In genomic region chr10:31146496-31147219, GRCh38 we compare ENCODE assay signal across 10 cellular contexts.
DNase-seq lines count a peak whose midpoint lies in the region; ATAC-seq and TF ChIP-seq lines count a peak whose summit lies in the region.
"Had no signal": no experiment of that assay in that cellular context is flagged by ENCODE, and none has a peak within 500 bp of the region (broad histone marks: within the 10 kb centered on the region; RNA-seq: fewer than 3 reads in every experiment).

No MANE protein-coding gene starts in this region.

- H3K27ac ChIP-seq in mammary epithelial cell (ENCODE audit: insufficient read depth, low read depth, low read length) (no peak overlapping the region), lung (ENCODE audit: low read depth in 1 of 2, low read length in 1 of 2) (peak overlapping the region; percentile 3 to 32)
- H3K27ac ChIP-seq in effector memory CD4-positive, alpha-beta T cell (ENCODE audit: insufficient read depth, low read length, poor library complexity, severe bottlenecking), result no peak overlapping the region
- H3K27ac ChIP-seq: HL-60 had no signal

- no TSS peak for BruUV-seq in mammary epithelial cell (replicated peaks; lab: Mats Ljungman, UMichigan)

- DNase-seq in AG08395 (ENCODE audit: low spot score), result peak; percentile 61
- peak; percentile 99 for DNase-seq in Kasumi-1 (lab: John Stamatoyannopoulos, UW)
- peak; percentile 72 for DNase-seq in mammary epithelial cell
- no peak for DNase-seq in lung (ENCODE audit: low spot score)
- no peak for DNase-seq in effector memory CD4-positive, alpha-beta T cell
- DNase-seq in inferior parietal cortex (ENCODE audit: extremely low spot score), result no peak
- DNase-seq in HuH-7 (ENCODE audit: low spot score), result no peak

- H3K9me3 ChIP-seq in mammary epithelial cell (replicated peaks; ENCODE audit: insufficient read depth, low read length), result no peaks in the 10 kb centered on the region
- no peaks in the 10 kb centered on the region for H3K9me3 ChIP-seq in lung (ENCODE audit: control insufficient read depth in 2 of 2, insufficient read depth in 1 of 2, low read length in 1 of 2)
- no peaks in the 10 kb centered on the region for H3K9me3 ChIP-seq in effector memory CD4-positive, alpha-beta T cell (ENCODE audit: control insufficient read depth, low read length)

- CTCF ChIA-PET in mammary epithelial cell (lab: Charles Lee; ENCODE audit: low non-redundant PET), result no interaction called here

- H3K79me2 ChIP-seq in mammary epithelial cell (ENCODE audit: insufficient read depth, low read length), result no peaks in the 10 kb centered on the region

- H3K9ac ChIP-seq in mammary epithelial cell (ENCODE audit: insufficient read depth, low read length), result no peak overlapping the region

- H3K36me3 ChIP-seq in mammary epithelial cell (ENCODE audit: insufficient read depth, low read length) (no peaks in the 10 kb centered on the region), lung (ENCODE audit: control insufficient read depth in 2 of 2, insufficient read depth in 2 of 2, low read length in 2 of 2) (no peaks in the 10 kb centered on the region)
- H3K36me3 ChIP-seq in effector memory CD4-positive, alpha-beta T cell (ENCODE audit: control insufficient read depth, insufficient read depth, low read length), result no peaks in the 10 kb centered on the region

- dilution Hi-C loops in mammary epithelial cell (cut with HindIII; ENCODE audit: low sequenced_read_pairs), result no loop called here

- no peaks in the 10 kb centered on the region for H4K20me1 ChIP-seq in mammary epithelial cell (ENCODE audit: insufficient read depth, low read length)

- TF ChIP-seq CTCF in mammary epithelial cell (conservative IDR thresholded peaks at IDR 0.05 in 1 of 2, IDR thresholded peaks at IDR 0.05 in 1 of 2; ENCODE audit: extremely low read depth in 1 of 2, insufficient read depth in 1 of 2, low read depth in 1 of 2, low read length in 2 of 2), result no peak
- no peak for TF ChIP-seq CTCF in lung (IDR thresholded peaks at IDR 0.05; ENCODE audit: control extremely low read depth, extremely low read depth)

- no peaks in the 10 kb centered on the region for H3K27me3 ChIP-seq in mammary epithelial cell (ENCODE audit: insufficient read depth, low read length)
- no peaks in the 10 kb centered on the region for H3K27me3 ChIP-seq in lung (ENCODE audit: control insufficient read depth, insufficient read depth)
- no peaks in the 10 kb centered on the region for H3K27me3 ChIP-seq in effector memory CD4-positive, alpha-beta T cell (replicated peaks; ENCODE audit: control insufficient read depth, insufficient read depth, low read length, poor library complexity, severe bottlenecking)

- H3K4me2 ChIP-seq in mammary epithelial cell (ENCODE audit: insufficient read depth, low read depth, low read length), result no peak overlapping the region

- intact Hi-C loops in mammary epithelial cell (cut with micrococcal nuclease), result no loop called here

- H3K4me1 ChIP-seq in mammary epithelial cell (ENCODE audit: insufficient read depth, low read length), result peaks cover 13% of the 10 kb centered on the region
- peaks cover 0 to 8% of the 10 kb centered on the region in 2 donors for H3K4me1 ChIP-seq in lung (ENCODE audit: control insufficient read depth in 2 of 2, insufficient read depth in 2 of 2, low read length in 2 of 2)
- no peaks in the 10 kb centered on the region for H3K4me1 ChIP-seq in effector memory CD4-positive, alpha-beta T cell (ENCODE audit: control insufficient read depth, insufficient read depth, low read length, poor library complexity, severe bottlenecking)

- H2AFZ ChIP-seq in mammary epithelial cell (ENCODE audit: low read depth, low read length), result no peak overlapping the region

- H3K4me3 ChIP-seq in mammary epithelial cell (replicated peaks in 1 of 3; ENCODE audit: insufficient read depth in 1 of 3, low read depth in 2 of 3, low read length in 3 of 3), result no peak overlapping the region
- no peak overlapping the region for H3K4me3 ChIP-seq in lung
- H3K4me3 ChIP-seq in effector memory CD4-positive, alpha-beta T cell (ENCODE audit: insufficient read depth, low read depth, low read length, poor library complexity, severe bottlenecking), result no peak overlapping the region

- ATAC-seq in lung (ENCODE audit: insufficient read depth, low FRiP score), result no peak
- no peak for ATAC-seq in HG02885 (IDR thresholded peaks at IDR 0.05; ENCODE audit: poor library complexity, unreplicated experiment)
- ATAC-seq: natural killer cell treated with Interleukin-12 subunit alpha and Interleukin-12 subunit beta and Interleukin-15 and Interleukin-18, amount 100 ng/mL, for 72 hours had no signal

- 58% methylated on average over 7 of the region's 21 CpGs for WGBS in mammary epithelial cell (ENCODE audit: low coverage, missing lambda C conversion rate)
- 39 to 44% methylated on average over 21 of the region's 21 CpGs for WGBS in lung, 2 donors

- in situ Hi-C loops in mammary epithelial cell (cut with MboI; ENCODE audit: low sequenced_read_pairs in 2 of 2), result no loop called here

Comparison
In these comparisons a context has a peak if more than half of its experiments do, and no peak if none do; other contexts are left out.
1. DNase-seq: peak in AG08395 (single experiment), Kasumi-1 (2 of 2) and mammary epithelial cell (single experiment); none in lung (single experiment), effector memory CD4-positive, alpha-beta T cell (0 of 3), inferior parietal cortex (single experiment) and HuH-7 (single experiment).
2. H3K27ac ChIP-seq: peak in lung (2 of 2); none in mammary epithelial cell (single experiment) and effector memory CD4-positive, alpha-beta T cell (single experiment).